Comparison of ENCODE assay signal across 27 cellular contexts in genomic region chr13:30968734-30969335, GRCh38. TPM values are rescaled to one million over a fixed set of nuclear protein-coding genes. Genes with fewer than 3 reads are reported as not detected.
DNase-seq lines count a peak whose midpoint lies in the region; TF ChIP-seq lines count a peak whose summit lies in the region.
"Had no signal": no experiment of that assay in that cellular context is flagged by ENCODE, and none has a peak within 500 bp of the region (broad histone marks: within the 10 kb centered on the region; RNA-seq: fewer than 3 reads in every experiment).

No MANE protein-coding gene starts in this region.

- peak; percentile 61 for DNase-seq in GM03348 (ENCODE audit: low spot score)
- peak; percentile 78 for DNase-seq in astrocyte of the hippocampus (ENCODE audit: low read depth, low spot score)
- DNase-seq in fibroblast of peridontal ligament (ENCODE audit: extremely low read depth), result peak; percentile 89
- peak; percentile 77 for DNase-seq in renal cortical epithelial cell (ENCODE audit: low read depth)
- DNase-seq in transverse colon, result no peak
- no peak for DNase-seq in NCI-H1694 (lab: John Stamatoyannopoulos, UW)
- no peak for DNase-seq in osteocyte (ENCODE audit: extremely low spot score, unreplicated experiment)
- no peak for DNase-seq in MG63
- DNase-seq: activated CD4-positive, alpha-beta T cell treated with anti-CD3 and anti-CD28 coated beads, Interleukin-2, amount 10 ng/mL, durations not matched to agents 7 days and 5 days; activated naive CD8-positive, alpha-beta T cell treated with anti-CD3 and anti-CD28 coated beads for 36 hours; Caco-2; glutamatergic neuron; Karpas-422; midbrain; NCI-H1092 treated with DMSO at 0.1 percent for 48 hours; NCI-H2171; stimulated activated CD4-positive, alpha-beta T cell treated with anti-CD3 and anti-CD28 coated beads, Interleukin-4, amount 100 ng/mL, for 4 hours; stomach had no signal

- H3K9me3 Mint-ChIP-seq in osteocyte (ENCODE audit: unreplicated experiment), result no peaks in the 10 kb centered on the region
- H3K9me3 Mint-ChIP-seq: activated CD4-positive, alpha-beta T cell treated with anti-CD3 and anti-CD28 coated beads, Interleukin-2, amount 10 ng/mL, durations not matched to agents 7 days and 5 days; activated naive CD8-positive, alpha-beta T cell treated with anti-CD3 and anti-CD28 coated beads for 36 hours; activated T-helper 17 cell treated with anti-CD3 and anti-CD28 coated beads, Interleukin-2, amount 50 U/mL, for 72 hours; T-helper 1 cell treated with Interleukin-12 subunit alpha and Interleukin-12 subunit beta and Interleukin-4 antibody, amounts not matched to agents 30 μg/mL and 1 μg/mL, for 36 hours had no signal

- TF ChIP-seq EP300 in transverse colon (IDR thresholded peaks at IDR 0.05; ENCODE audit: low read depth), result no peak

- peaks cover 0 to 10% (median 3%) of the 10 kb centered on the region in 4 donors for H3K4me1 ChIP-seq in transverse colon

- H3K27ac Mint-ChIP-seq in osteocyte (ENCODE audit: unreplicated experiment), result no peak overlapping the region
- H3K27ac Mint-ChIP-seq: activated CD4-positive, alpha-beta T cell treated with anti-CD3 and anti-CD28 coated beads, Interleukin-2, amount 10 ng/mL, durations not matched to agents 7 days and 5 days; activated naive CD8-positive, alpha-beta T cell treated with anti-CD3 and anti-CD28 coated beads for 36 hours; activated T-helper 17 cell treated with anti-CD3 and anti-CD28 coated beads, Interleukin-2, amount 50 U/mL, for 72 hours; B cell; nephron; T-helper 1 cell treated with Interleukin-12 subunit alpha and Interleukin-12 subunit beta and Interleukin-4 antibody, amounts not matched to agents 30 μg/mL and 1 μg/mL, for 36 hours had no signal

- H3K4me3 Mint-ChIP-seq in osteocyte (ENCODE audit: unreplicated experiment), result no peak overlapping the region
- H3K4me3 Mint-ChIP-seq: activated CD4-positive, alpha-beta T cell treated with anti-CD3 and anti-CD28 coated beads, Interleukin-2, amount 10 ng/mL, durations not matched to agents 7 days and 5 days; activated naive CD8-positive, alpha-beta T cell treated with anti-CD3 and anti-CD28 coated beads for 36 hours; activated T-helper 17 cell treated with anti-CD3 and anti-CD28 coated beads, Interleukin-2, amount 50 U/mL, for 72 hours; B cell; nephron; T-helper 1 cell treated with Interleukin-12 subunit alpha and Interleukin-12 subunit beta and Interleukin-4 antibody, amounts not matched to agents 30 μg/mL and 1 μg/mL, for 36 hours had no signal

- 50 to 56% methylated on average over 2 of the region's 2 CpGs for WGBS in transverse colon (ENCODE audit: low coverage in 1 of 2), 2 donors

- in situ Hi-C loops in transverse colon (cut with MboI; ENCODE audit: low pct_ligation_motif_present in 1 of 4, low pct_unique_long_range_greater_than_20kb in 1 of 4, low sequenced_read_pairs in 3 of 4), result no loop called here

- intact Hi-C loops in transverse colon (cut with DNase I; ENCODE audit: low total_unique reads), result no loop called here

- H3K27me3 ChIP-seq in transverse colon, result no peaks in the 10 kb centered on the region
- no peaks in the 10 kb centered on the region for H3K27me3 ChIP-seq in MG63

- H3K27me3 Mint-ChIP-seq in osteocyte (ENCODE audit: unreplicated experiment), result no peaks in the 10 kb centered on the region

- TF ChIP-seq POLR2A in transverse colon (IDR thresholded peaks at IDR 0.05), result no peak

- no peak for TF ChIP-seq CTCF in transverse colon (IDR thresholded peaks at IDR 0.05)
- TF ChIP-seq CTCF in osteocyte (IDR thresholded peaks at IDR 0.05), result no peak

- H3K9me3 ChIP-seq in transverse colon (no peaks in the 10 kb centered on the region), MG63 (no peaks in the 10 kb centered on the region)
- H3K9me3 ChIP-seq: Caco-2, stomach had no signal

- no peak overlapping the region for H3K27ac ChIP-seq in transverse colon
- H3K27ac ChIP-seq: stomach had no signal

- H3K36me3 ChIP-seq in transverse colon (no peaks in the 10 kb centered on the region), MG63 (no peaks in the 10 kb centered on the region)
- H3K36me3 ChIP-seq: stomach had no signal

- no peaks in the 10 kb centered on the region for H3K36me3 Mint-ChIP-seq in osteocyte (ENCODE audit: unreplicated experiment)
- H3K36me3 Mint-ChIP-seq: activated naive CD8-positive, alpha-beta T cell treated with anti-CD3 and anti-CD28 coated beads for 36 hours had no signal

- peaks cover 22% of the 10 kb centered on the region for H3K4me1 Mint-ChIP-seq in osteocyte (ENCODE audit: unreplicated experiment)
- H3K4me1 Mint-ChIP-seq: activated CD4-positive, alpha-beta T cell treated with anti-CD3 and anti-CD28 coated beads, Interleukin-2, amount 10 ng/mL, durations not matched to agents 7 days and 5 days; activated naive CD8-positive, alpha-beta T cell treated with anti-CD3 and anti-CD28 coated beads for 36 hours; activated T-helper 17 cell treated with anti-CD3 and anti-CD28 coated beads, Interleukin-2, amount 50 U/mL, for 72 hours; B cell had no signal

- no peak overlapping the region for H3K4me3 ChIP-seq in transverse colon
- H3K4me3 ChIP-seq in MG63, result no peak overlapping the region
- H3K4me3 ChIP-seq: stomach had no signal

RNA-seq across cellular contexts. Expression of gene TEX26, which starts 36.4 kb away (rescaled TPM):
- total RNA-seq in renal cortical epithelial cell, result not detected in 2 replicates
- not detected for total RNA-seq in transverse colon
- total RNA-seq in osteocyte, result not detected in 2 replicates
- not detected in 2 replicates for total RNA-seq in MG63 (2014; rRNA removed; shearing (Covaris generic); ENCODE audit: low replicate concordance)
- total RNA-seq: activated CD4-positive, alpha-beta T cell treated with anti-CD3 and anti-CD28 coated beads, Interleukin-2, amount 10 ng/mL, durations not matched to agents 7 days and 5 days; activated naive CD8-positive, alpha-beta T cell treated with anti-CD3 and anti-CD28 coated beads for 36 hours; activated T-helper 17 cell treated with anti-CD3 and anti-CD28 coated beads, Interleukin-2, amount 50 U/mL, for 72 hours; B cell; Caco-2; dermis microvascular lymphatic vessel endothelial cell; endothelial cell of umbilical vein; HT1080; pulmonary artery endothelial cell; stomach; ureter had no signal

Comparison
In these comparisons a context has a peak if more than half of its experiments do, and no peak if none do; other contexts are left out.
1. DNase-seq: peak in GM03348 (single experiment), astrocyte of the hippocampus (single experiment), fibroblast of peridontal ligament (single experiment) and renal cortical epithelial cell (single experiment); none in transverse colon (single experiment), NCI-H1694 (single experiment), osteocyte (single experiment) and MG63 (single experiment).